Comparison of ENCODE assay signal across 1 cellular context in the genomic region with DNA sequence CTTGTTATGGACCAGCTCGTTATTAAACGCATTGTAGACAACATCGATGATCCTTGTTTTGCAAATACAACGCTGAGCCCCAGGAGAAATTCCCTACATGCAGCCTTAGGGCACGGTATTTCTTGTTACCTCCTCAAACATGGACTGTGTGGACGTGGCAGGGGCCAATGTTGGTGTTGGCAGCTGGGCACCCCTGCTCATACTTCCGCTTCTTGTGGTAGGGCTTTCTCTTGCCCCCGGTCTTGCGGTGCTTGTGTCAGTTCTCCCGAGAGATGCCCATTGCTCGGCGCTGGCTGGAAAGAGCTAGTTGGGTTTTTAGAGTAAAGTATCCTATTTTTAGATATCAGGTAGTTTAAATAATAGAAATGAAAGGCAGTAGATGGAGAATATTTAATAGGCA.
TF ChIP-seq lines count a peak whose summit lies in the region.

No MANE protein-coding gene starts in this region.

TF ChIP-seq in H1, 55 proteins besides CTCF, POLR2A, EP300 and RAD21:
- TF ChIP-seq BCL11A (IDR thresholded peaks at IDR 0.05; ENCODE audit: low read depth in 2 of 2, low read length in 2 of 2) (no peak), SP4 (IDR thresholded peaks at IDR 0.05; ENCODE audit: low read length) (no peak), TBP (IDR thresholded peaks at IDR 0.05; ENCODE audit: low read depth, low read length) (no peak), GABPA (IDR thresholded peaks at IDR 0.05; ENCODE audit: borderline replicate concordance, insufficient read depth, low read length) (no peak), CHD2 (IDR thresholded peaks at IDR 0.05; ENCODE audit: low read length) (no peak), SAP30 (IDR thresholded peaks at IDR 0.05; ENCODE audit: insufficient read depth, insufficient replicate concordance, low read length) (no peak), SIN3A (conservative IDR thresholded peaks at IDR 0.05 in 1 of 2, IDR thresholded peaks at IDR 0.05 in 1 of 2; ENCODE audit: low read depth in 1 of 2, low read length in 2 of 2) (no peak), KDM5A (IDR thresholded peaks at IDR 0.05; ENCODE audit: low read length) (no peak), SIRT6 (IDR thresholded peaks at IDR 0.05; ENCODE audit: low read length) (no peak), ASH2L (IDR thresholded peaks at IDR 0.05; ENCODE audit: low read length) (no peak), KDM4A (IDR thresholded peaks at IDR 0.05; ENCODE audit: low read depth, low read length, severe bottlenecking) (no peak), HDAC6 (IDR thresholded peaks at IDR 0.05; ENCODE audit: low read depth, low read length) (no peak), NANOG (IDR thresholded peaks at IDR 0.05; ENCODE audit: insufficient read depth, low read depth, low read length, poor library complexity, severe bottlenecking) (no peak), BACH1 (IDR thresholded peaks at IDR 0.05; ENCODE audit: low read length) (no peak), BRCA1 (IDR thresholded peaks at IDR 0.05; ENCODE audit: low read depth, low read length) (no peak), KDM1A (IDR thresholded peaks at IDR 0.05; ENCODE audit: borderline replicate concordance, low read length) (no peak)
- TF ChIP-seq, protein P1, sequence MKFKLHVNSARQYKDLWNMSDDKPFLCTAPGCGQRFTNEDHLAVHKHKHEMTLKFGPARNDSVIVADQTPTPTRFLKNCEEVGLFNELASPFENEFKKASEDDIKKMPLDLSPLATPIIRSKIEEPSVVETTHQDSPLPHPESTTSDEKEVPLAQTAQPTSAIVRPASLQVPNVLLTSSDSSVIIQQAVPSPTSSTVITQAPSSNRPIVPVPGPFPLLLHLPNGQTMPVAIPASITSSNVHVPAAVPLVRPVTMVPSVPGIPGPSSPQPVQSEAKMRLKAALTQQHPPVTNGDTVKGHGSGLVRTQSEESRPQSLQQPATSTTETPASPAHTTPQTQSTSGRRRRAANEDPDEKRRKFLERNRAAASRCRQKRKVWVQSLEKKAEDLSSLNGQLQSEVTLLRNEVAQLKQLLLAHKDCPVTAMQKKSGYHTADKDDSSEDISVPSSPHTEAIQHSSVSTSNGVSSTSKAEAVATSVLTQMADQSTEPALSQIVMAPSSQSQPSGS (IDR thresholded peaks at IDR 0.05; ENCODE audit: low read length): no peak
- TF ChIP-seq, protein P2, sequence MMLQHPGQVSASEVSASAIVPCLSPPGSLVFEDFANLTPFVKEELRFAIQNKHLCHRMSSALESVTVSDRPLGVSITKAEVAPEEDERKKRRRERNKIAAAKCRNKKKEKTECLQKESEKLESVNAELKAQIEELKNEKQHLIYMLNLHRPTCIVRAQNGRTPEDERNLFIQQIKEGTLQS (IDR thresholded peaks at IDR 0.05; ENCODE audit: insufficient read depth, low read depth, low read length): no peak
